ENCODE assay signal across 2 cellular contexts in genomic region chr10:85926136-85926535, GRCh38.
A peak's percentile ranks its signal among the peaks of the same experiment; 100 is the strongest.
TF ChIP-seq lines count a peak whose summit lies in the region.

No MANE protein-coding gene starts in this region.

TF ChIP-seq in IMR-90, 13 proteins besides CTCF, POLR2A, EP300 and RAD21:
- TF ChIP-seq FOS (IDR thresholded peaks at IDR 0.05; ENCODE audit: low read depth, low read length) = no peak
- TF ChIP-seq MXI1 (IDR thresholded peaks at IDR 0.05; ENCODE audit: borderline replicate concordance, low read depth, low read length) = no peak
- TF ChIP-seq CHD1 (IDR thresholded peaks at IDR 0.05; ENCODE audit: low read depth, low read length) = no peak
- no peak for TF ChIP-seq RFX5 (IDR thresholded peaks at IDR 0.05; ENCODE audit: low read depth, low read length)
- no peak for TF ChIP-seq USF2 (IDR thresholded peaks at IDR 0.05; ENCODE audit: low read depth, low read length)
- TF ChIP-seq MAZ (IDR thresholded peaks at IDR 0.05; ENCODE audit: borderline replicate concordance, low read depth, low read length) = no peak
- TF ChIP-seq ELK1 (IDR thresholded peaks at IDR 0.05; ENCODE audit: borderline replicate concordance, low read depth, low read length) = no peak
- peak; percentile 44 for TF ChIP-seq MAFK (IDR thresholded peaks at IDR 0.05; ENCODE audit: low read depth, low read length)

TF ChIP-seq in K562, 482 proteins besides CTCF, POLR2A, EP300 and RAD21:
- TF ChIP-seq ATF4 (CRISPR knock-in tag; IDR thresholded peaks at IDR 0.05) = no peak
- peak; percentile 48; the same call in 1 of the 2 replicates for TF ChIP-seq C11orf30 (IDR thresholded peaks at IDR 0.05; ENCODE audit: low read depth)
- peak; percentile 75 for TF ChIP-seq ZNF316 (IDR thresholded peaks at IDR 0.05)
- 0 out of 2 replicates have a peak, but pooled peaks have one; percentile 42 for TF ChIP-seq MAFG (tag; conservative IDR thresholded peaks at IDR 0.05)
- peak; percentile 53 for TF ChIP-seq MAFF (IDR thresholded peaks at IDR 0.05; ENCODE audit: low read length)
